ENCODE assay signal across 14 cellular contexts in genomic region chr9:7154650-7155049, GRCh38.
"Had no signal": no experiment of that assay in that cellular context is flagged by ENCODE, and none has a peak within 500 bp of the region (broad histone marks: within the 10 kb centered on the region; RNA-seq: fewer than 3 reads in every experiment).

No MANE protein-coding gene starts in this region.

- H3K4me3 ChIP-seq: K562 had no signal

- H3K9ac ChIP-seq: KMS-11 had no signal

- DNase-seq: Kasumi-1, MM.1S, NCI-H1092 treated with DMSO at 0.1 percent for 48 hours, NCI-H1436, NCI-H187, NCI-H2029, NCI-H2107, NCI-H2227 treated with DMSO at 0.1 percent for 48 hours, NCI-H526 treated with DMSO at 0.1 percent for 48 hours, RPMI8226, SHP77 had no signal

- H3K27ac ChIP-seq: HL-60, KMS-11 had no signal

- H3K4me2 ChIP-seq: KMS-11 had no signal
